Comparison of ENCODE assay signal across 18 cellular contexts in the genomic region with DNA sequence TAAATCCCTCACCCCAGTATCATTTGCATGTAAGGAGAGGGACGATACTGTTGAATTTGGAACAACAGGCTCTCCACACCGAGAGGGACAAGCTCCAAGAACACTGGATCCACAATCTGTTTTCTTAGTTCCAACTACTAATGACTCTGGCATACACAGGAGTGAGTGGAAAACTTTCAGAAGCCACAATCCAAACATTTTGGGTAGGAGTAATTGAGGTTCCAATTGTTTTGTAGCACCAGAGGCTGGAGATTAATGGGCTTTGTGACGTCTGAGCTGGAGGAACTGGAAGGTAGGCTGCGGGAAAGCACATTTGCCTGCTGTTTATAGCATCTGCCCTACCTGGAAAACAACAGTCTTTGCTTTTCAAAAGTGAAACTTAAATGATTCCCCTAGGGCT.
DNase-seq lines count a peak whose midpoint lies in the region; ATAC-seq, FAIRE-seq and TF ChIP-seq lines count a peak whose summit lies in the region.
"Had no signal": no experiment of that assay in that cellular context is flagged by ENCODE, and none has a peak within 500 bp of the region (broad histone marks: within the 10 kb centered on the region; RNA-seq: fewer than 3 reads in every experiment).

No MANE protein-coding gene starts in this region.

- H3K27ac Mint-ChIP-seq in GM23338, result 0 out of 2 replicates have a peak overlapping the region, but pooled peaks have one; percentile 26
- no peak overlapping the region for H3K27ac Mint-ChIP-seq in CD14-positive monocyte
- H3K27ac Mint-ChIP-seq: activated naive CD4-positive, alpha-beta T cell treated with anti-CD3 and anti-CD28 coated beads for 36 hours had no signal

- TF ChIP-seq CTCF in GM23338 (conservative IDR thresholded peaks at IDR 0.05; ENCODE audit: low read depth in 2 of 2) (no peak), kidney (IDR thresholded peaks at IDR 0.05; ENCODE audit: borderline replicate concordance, extremely low read depth, insufficient read depth) (no peak), gastrocnemius medialis (IDR thresholded peaks at IDR 0.05 in 4 of 5, conservative IDR thresholded peaks at IDR 0.05 in 1 of 5) (no peak), CD14-positive monocyte (IDR thresholded peaks at IDR 0.05) (no peak)

- peaks cover 25% of the 10 kb centered on the region for H3K36me3 Mint-ChIP-seq in GM23338 (ENCODE audit: low read depth)
- no peaks in the 10 kb centered on the region for H3K36me3 Mint-ChIP-seq in CD14-positive monocyte

- no peak overlapping the region for H3K27ac ChIP-seq in GM23338 (ENCODE audit: low read depth)
- peak overlapping the region in 1 of 2 donors; percentile 1 for H3K27ac ChIP-seq in kidney (ENCODE audit: low read depth in 2 of 2, low read length in 2 of 2)
- peak overlapping the region; percentile 37 to 65 (median 52) for H3K27ac ChIP-seq in gastrocnemius medialis
- H3K27ac ChIP-seq: cardiac muscle cell, neutrophil had no signal

- intact Hi-C loops in kidney (cut with DNase I) (no loop called here), gastrocnemius medialis (cut with DNase I; ENCODE audit: low total_unique reads) (no loop called here), CD14-positive monocyte (cut with micrococcal nuclease) (no loop called here)

- H3K9me2 ChIP-seq in GM23338 (ENCODE audit: insufficient read depth), result no peaks in the 10 kb centered on the region

- H3K79me2 ChIP-seq in GM23338 (replicated peaks; ENCODE audit: insufficient read depth), result no peaks in the 10 kb centered on the region

- H4K20me1 ChIP-seq in GM23338 (replicated peaks; ENCODE audit: insufficient read depth), result no peaks in the 10 kb centered on the region

- in situ Hi-C loops in gastrocnemius medialis (cut with MboI; ENCODE audit: low sequenced_read_pairs in 4 of 4), result loop anchor here in 1 of 4 donors (25.0 kb wide), 1 partner anchor 449 kb away; no protein-coding TSS in a partner anchor

- H3K9me3 ChIP-seq in kidney (ENCODE audit: control insufficient read depth in 1 of 2, low read length in 2 of 2), result no peaks in the 10 kb centered on the region
- no peaks in the 10 kb centered on the region for H3K9me3 ChIP-seq in gastrocnemius medialis
- H3K9me3 ChIP-seq: neutrophil had no signal

- H3F3A ChIP-seq in GM23338 (replicated peaks; ENCODE audit: low read depth), result no peaks in the 10 kb centered on the region

- H3K36me3 ChIP-seq in GM23338 (ENCODE audit: insufficient read depth) (peaks cover 26% of the 10 kb centered on the region; the same call in 1 of the 2 replicates), kidney (ENCODE audit: control insufficient read depth in 1 of 2, insufficient read depth in 2 of 2, low read length in 2 of 2) (no peaks in the 10 kb centered on the region), gastrocnemius medialis (no peaks in the 10 kb centered on the region)
- H3K36me3 ChIP-seq: cardiac muscle cell, neutrophil had no signal

- ATAC-seq in GM23338 (no peak), gastrocnemius medialis (peak in 1 of 2 donors; percentile 41)
- ATAC-seq: K562 had no signal

- H3K27me3 Mint-ChIP-seq in GM23338 (ENCODE audit: insufficient read depth, low read depth, poor library complexity) (peaks cover 4% of the 10 kb centered on the region), CD14-positive monocyte (ENCODE audit: low read depth in 3 of 3) (peaks cover 63 to 95% (median 70%) of the 10 kb centered on the region in 3 donors)

- H3K4me3 Mint-ChIP-seq in GM23338, result no peak overlapping the region
- H3K4me3 Mint-ChIP-seq in CD14-positive monocyte, result peak overlapping the region in 1 of 2 donors; percentile 70
- H3K4me3 Mint-ChIP-seq: activated naive CD4-positive, alpha-beta T cell treated with anti-CD3 and anti-CD28 coated beads for 36 hours had no signal

- no peak overlapping the region for H2AFZ ChIP-seq in GM23338

- no peak for FAIRE-seq in kidney (lab: Jason Lieb, UNC)
- FAIRE-seq: D721Med, K562 had no signal

- H3K9me3 Mint-ChIP-seq in GM23338 (no peaks in the 10 kb centered on the region), CD14-positive monocyte (peaks cover 0 to 2% (median 0%) of the 10 kb centered on the region in 7 donors)
- H3K9me3 Mint-ChIP-seq: activated naive CD4-positive, alpha-beta T cell treated with anti-CD3 and anti-CD28 coated beads for 36 hours had no signal

- no peak overlapping the region for H3K9ac ChIP-seq in kidney (ENCODE audit: low read length in 2 of 2)

- H3K4me1 ChIP-seq in GM23338 (ENCODE audit: insufficient read depth) (no peaks in the 10 kb centered on the region), kidney (ENCODE audit: control insufficient read depth in 1 of 2, insufficient read depth in 1 of 2, low read depth in 1 of 2, low read length in 2 of 2) (peaks cover 0 to 5% of the 10 kb centered on the region in 2 donors), gastrocnemius medialis (peaks cover 11 to 13% of the 10 kb centered on the region in 2 donors)

- H3K4me1 Mint-ChIP-seq in GM23338 (no peaks in the 10 kb centered on the region; the same call in 2 of the 3 replicates), CD14-positive monocyte (no peaks in the 10 kb centered on the region)

- no peak overlapping the region for H3K4me2 ChIP-seq in GM23338

- DNase-seq in GM23338 (ENCODE audit: low spot score) (no peak), astrocyte of the hippocampus (ENCODE audit: low read depth, low spot score) (peak; percentile 29), kidney (no peak), gastrocnemius medialis (no peak), HT-29 (ENCODE audit: low spot score) (no peak), CD14-positive monocyte (ENCODE audit: low spot score) (no peak), SK-N-DZ (ENCODE audit: low spot score) (no peak), NCI-H1092 treated with DMSO at 0.1 percent for 48 hours (lab: John Stamatoyannopoulos, UW) (no peak)
- DNase-seq: activated CD4-positive, alpha-beta T cell treated with anti-CD3 and anti-CD28 coated beads for 48 hours; activated naive CD4-positive, alpha-beta T cell treated with anti-CD3 and anti-CD28 coated beads for 36 hours; NCI-H1048; NK-92 treated with Interleukin-12 subunit alpha and Interleukin-12 subunit beta, amount 100 ng/mL, for 24 hours; SHP77 treated with DMSO at 0.1 percent for 48 hours; stimulated activated naive CD4-positive, alpha-beta T cell treated with Interleukin-2 at 50 U/mL for 16 hours had no signal

- H3K4me3 ChIP-seq in GM23338 (no peak overlapping the region), kidney (ENCODE audit: low read length in 2 of 2) (peak overlapping the region; percentile 0 to 15), gastrocnemius medialis (no peak overlapping the region)
- H3K4me3 ChIP-seq: cardiac muscle cell, K562 had no signal

- TF ChIP-seq POLR2A in gastrocnemius medialis (IDR thresholded peaks at IDR 0.05), result no peak

- H3K27me3 ChIP-seq in GM23338 (ENCODE audit: insufficient read depth) (no peaks in the 10 kb centered on the region), gastrocnemius medialis (no peaks in the 10 kb centered on the region)
- H3K27me3 ChIP-seq: cardiac muscle cell had no signal

TF ChIP-seq in GM23338, 12 proteins besides CTCF, POLR2A, EP300 and RAD21 (continues in another document):
- TF ChIP-seq CREB1 (CRISPR knock-in tag; IDR thresholded peaks at IDR 0.05; ENCODE audit: low read depth), result no peak
- no peak for TF ChIP-seq EZH2phosphoT487 (IDR thresholded peaks at IDR 0.05; ENCODE audit: unreplicated experiment)
- no peak for TF ChIP-seq STAT1 (IDR thresholded peaks at IDR 0.05; ENCODE audit: unreplicated experiment)
- no peak for TF ChIP-seq ZNF331 (CRISPR knock-in tag; IDR thresholded peaks at IDR 0.05; ENCODE audit: low read depth)

Comparison
In these comparisons a context has a peak if more than half of its experiments do, and no peak if none do; other contexts are left out.
1. H3K4me3 ChIP-seq: peak in kidney (2 of 2); none in GM23338 (single experiment) and gastrocnemius medialis (0 of 4).